ENCODE assay signal across 8 cellular contexts in genomic region chr14:103630364-103631108, GRCh38. TPM values are rescaled to one million over a fixed set of nuclear protein-coding genes. Genes with fewer than 3 reads are reported as not detected.
DNase-seq lines count a peak whose midpoint lies in the region; ATAC-seq lines count a peak whose summit lies in the region.

No MANE protein-coding gene starts in this region.

- CTCF ChIA-PET in activated CD4-positive, alpha-beta T cell treated with anti-CD3 and anti-CD28 coated beads, Interleukin-2, amount 10 ng/mL, durations not matched to agents 7 days and 5 days (lab: Charles Lee) = no interaction called here

- peak overlapping the region; percentile 93 for H3K4me3 ChIP-seq in iPS-20b (ENCODE audit: low read length)
- peak overlapping the region; percentile 75 to 92 (median 87) for H3K4me3 ChIP-seq in subcutaneous abdominal adipose tissue (ENCODE audit: low read depth in 1 of 5, low read length in 5 of 5)

- peaks cover 46% of the 10 kb centered on the region for H3K4me1 Mint-ChIP-seq in activated CD4-positive, alpha-beta T cell treated with anti-CD3 and anti-CD28 coated beads, Interleukin-2, amount 10 ng/mL, durations not matched to agents 7 days and 5 days
- peaks cover 22% of the 10 kb centered on the region for H3K4me1 Mint-ChIP-seq in activated T-helper 1 cell treated with anti-CD3 and anti-CD28 coated beads, Interleukin-12 subunit alpha, Interleukin-12 subunit beta, Interleukin-2, Interleukin-4 antibody, amounts not matched to agents 30 ng/mL and 10 ng/mL and 1 ng/mL, durations not matched to agents 14 hours and 24 hours and 36 hours (ENCODE audit: low read depth)

- H3K9me3 ChIP-seq in iPS-20b (ENCODE audit: insufficient read depth, low read depth, low read length) (no peaks in the 10 kb centered on the region), subcutaneous abdominal adipose tissue (ENCODE audit: control insufficient read depth in 5 of 5, low read length in 5 of 5) (no peaks in the 10 kb centered on the region)

- H3K9ac ChIP-seq in iPS-20b (ENCODE audit: low read depth, low read length) (peak overlapping the region; percentile 95; the same call in 1 of the 2 replicates), subcutaneous abdominal adipose tissue (ENCODE audit: low read length in 5 of 5) (peak overlapping the region; percentile 59 to 94 (median 89))

- no peaks in the 10 kb centered on the region for H3K9me3 Mint-ChIP-seq in activated CD4-positive, alpha-beta T cell treated with anti-CD3 and anti-CD28 coated beads, Interleukin-2, amount 10 ng/mL, durations not matched to agents 7 days and 5 days
- no peaks in the 10 kb centered on the region for H3K9me3 Mint-ChIP-seq in activated T-helper 1 cell treated with anti-CD3 and anti-CD28 coated beads, Interleukin-12 subunit alpha, Interleukin-12 subunit beta, Interleukin-2, Interleukin-4 antibody, amounts not matched to agents 30 ng/mL and 10 ng/mL and 1 ng/mL, durations not matched to agents 14 hours and 24 hours and 36 hours

- intact Hi-C loops in activated T-helper 1 cell treated with anti-CD3 and anti-CD28 coated beads, Interleukin-12 subunit alpha, Interleukin-12 subunit beta, Interleukin-2, Interleukin-4 antibody, amounts not matched to agents 30 ng/mL and 10 ng/mL and 1 ng/mL, durations not matched to agents 14 hours and 24 hours and 36 hours (cut with micrococcal nuclease) = no loop called here

- POLR2A ChIA-PET in activated CD4-positive, alpha-beta T cell treated with anti-CD3 and anti-CD28 coated beads, Interleukin-2, amount 10 ng/mL, durations not matched to agents 7 days and 5 days (lab: Charles Lee) = interaction anchor here (0.5 kb wide), 1 partner anchor 195 kb away, joined by 4 read pairs; no protein-coding TSS in a partner anchor

- H3K27me3 ChIP-seq in iPS-20b (ENCODE audit: insufficient read depth, low read length) (no peaks in the 10 kb centered on the region; the same call in 1 of the 2 replicates), subcutaneous abdominal adipose tissue (ENCODE audit: control insufficient read depth in 5 of 5, insufficient read depth in 4 of 5, low read length in 5 of 5) (no peaks in the 10 kb centered on the region)

- no peaks in the 10 kb centered on the region for H3K27me3 Mint-ChIP-seq in activated CD4-positive, alpha-beta T cell treated with anti-CD3 and anti-CD28 coated beads, Interleukin-2, amount 10 ng/mL, durations not matched to agents 7 days and 5 days
- H3K27me3 Mint-ChIP-seq in activated T-helper 1 cell treated with anti-CD3 and anti-CD28 coated beads, Interleukin-12 subunit alpha, Interleukin-12 subunit beta, Interleukin-2, Interleukin-4 antibody, amounts not matched to agents 30 ng/mL and 10 ng/mL and 1 ng/mL, durations not matched to agents 14 hours and 24 hours and 36 hours (ENCODE audit: insufficient read depth) = no peaks in the 10 kb centered on the region

- no peaks in the 10 kb centered on the region; the same call in 1 of the 2 replicates for H3K36me3 ChIP-seq in iPS-20b (ENCODE audit: insufficient read depth, low read depth, low read length)
- H3K36me3 ChIP-seq in subcutaneous abdominal adipose tissue (ENCODE audit: control insufficient read depth in 5 of 5, insufficient read depth in 5 of 5, low read length in 5 of 5) = peaks cover 0 to 6% (median 4%) of the 10 kb centered on the region in 5 donors

- peaks cover 3% of the 10 kb centered on the region; the same call in 1 of the 2 replicates for H3K4me1 ChIP-seq in iPS-20b (ENCODE audit: insufficient read depth, low read length)
- H3K4me1 ChIP-seq in subcutaneous abdominal adipose tissue (ENCODE audit: control insufficient read depth in 5 of 5, insufficient read depth in 5 of 5, low read length in 5 of 5) = peaks cover 5 to 52% (median 39%) of the 10 kb centered on the region in 5 donors

- H3K36me3 Mint-ChIP-seq in activated CD4-positive, alpha-beta T cell treated with anti-CD3 and anti-CD28 coated beads, Interleukin-2, amount 10 ng/mL, durations not matched to agents 7 days and 5 days (ENCODE audit: low read depth) = peaks cover 3% of the 10 kb centered on the region
- peaks cover 13% of the 10 kb centered on the region for H3K36me3 Mint-ChIP-seq in activated T-helper 1 cell treated with anti-CD3 and anti-CD28 coated beads, Interleukin-12 subunit alpha, Interleukin-12 subunit beta, Interleukin-2, Interleukin-4 antibody, amounts not matched to agents 30 ng/mL and 10 ng/mL and 1 ng/mL, durations not matched to agents 14 hours and 24 hours and 36 hours (ENCODE audit: low read depth)

- no peak for DNase-seq in activated CD4-positive, alpha-beta T cell treated with anti-CD3 and anti-CD28 coated beads, Interleukin-2, amount 10 ng/mL, durations not matched to agents 7 days and 5 days
- no peak for DNase-seq in activated CD4-positive, alpha-beta T cell treated with anti-CD3 and anti-CD28 coated beads for 48 hours
- no peak for DNase-seq in activated T-helper 1 cell treated with anti-CD3 and anti-CD28 coated beads, Interleukin-12 subunit alpha, Interleukin-12 subunit beta, Interleukin-2, Interleukin-4 antibody, amounts not matched to agents 30 ng/mL and 10 ng/mL and 1 ng/mL, durations not matched to agents 14 hours and 24 hours and 36 hours (ENCODE audit: low spot score)
- no peak for DNase-seq in DMS153 treated with DMSO at 0.1 percent for 48 hours (lab: John Stamatoyannopoulos, UW; ENCODE audit: unreplicated experiment)
- no peak for DNase-seq in NCI-H526 (lab: John Stamatoyannopoulos, UW)

- ATAC-seq in HG02870 (IDR thresholded peaks at IDR 0.05; ENCODE audit: unreplicated experiment) = no peak

- no peak overlapping the region for H3K27ac ChIP-seq in iPS-20b (ENCODE audit: low read length)
- H3K27ac ChIP-seq in subcutaneous abdominal adipose tissue (ENCODE audit: low read depth, low read length) = peak overlapping the region; percentile 98

- H3K4me3 Mint-ChIP-seq in activated CD4-positive, alpha-beta T cell treated with anti-CD3 and anti-CD28 coated beads, Interleukin-2, amount 10 ng/mL, durations not matched to agents 7 days and 5 days = peak overlapping the region; percentile 84
- peak overlapping the region; percentile 89 for H3K4me3 Mint-ChIP-seq in activated T-helper 1 cell treated with anti-CD3 and anti-CD28 coated beads, Interleukin-12 subunit alpha, Interleukin-12 subunit beta, Interleukin-2, Interleukin-4 antibody, amounts not matched to agents 30 ng/mL and 10 ng/mL and 1 ng/mL, durations not matched to agents 14 hours and 24 hours and 36 hours

- peak overlapping the region; percentile 85 for H3K27ac Mint-ChIP-seq in activated CD4-positive, alpha-beta T cell treated with anti-CD3 and anti-CD28 coated beads, Interleukin-2, amount 10 ng/mL, durations not matched to agents 7 days and 5 days
- H3K27ac Mint-ChIP-seq in activated T-helper 1 cell treated with anti-CD3 and anti-CD28 coated beads, Interleukin-12 subunit alpha, Interleukin-12 subunit beta, Interleukin-2, Interleukin-4 antibody, amounts not matched to agents 30 ng/mL and 10 ng/mL and 1 ng/mL, durations not matched to agents 14 hours and 24 hours and 36 hours = peak overlapping the region; percentile 48

RNA-seq across cellular contexts. Expression of gene KLC1, which starts 1.5 kb away (rescaled TPM):
- 100 to 1,000 TPM; 126 to 135 TPM for total RNA-seq in activated CD4-positive, alpha-beta T cell treated with anti-CD3 and anti-CD28 coated beads, Interleukin-2, amount 10 ng/mL, durations not matched to agents 7 days and 5 days
- 148 and 150 TPM in 2 replicates for total RNA-seq in activated T-helper 1 cell treated with anti-CD3 and anti-CD28 coated beads, Interleukin-12 subunit alpha, Interleukin-12 subunit beta, Interleukin-2, Interleukin-4 antibody, amounts not matched to agents 30 ng/mL and 10 ng/mL and 1 ng/mL, durations not matched to agents 14 hours and 24 hours and 36 hours
